In the genomic region with DNA sequence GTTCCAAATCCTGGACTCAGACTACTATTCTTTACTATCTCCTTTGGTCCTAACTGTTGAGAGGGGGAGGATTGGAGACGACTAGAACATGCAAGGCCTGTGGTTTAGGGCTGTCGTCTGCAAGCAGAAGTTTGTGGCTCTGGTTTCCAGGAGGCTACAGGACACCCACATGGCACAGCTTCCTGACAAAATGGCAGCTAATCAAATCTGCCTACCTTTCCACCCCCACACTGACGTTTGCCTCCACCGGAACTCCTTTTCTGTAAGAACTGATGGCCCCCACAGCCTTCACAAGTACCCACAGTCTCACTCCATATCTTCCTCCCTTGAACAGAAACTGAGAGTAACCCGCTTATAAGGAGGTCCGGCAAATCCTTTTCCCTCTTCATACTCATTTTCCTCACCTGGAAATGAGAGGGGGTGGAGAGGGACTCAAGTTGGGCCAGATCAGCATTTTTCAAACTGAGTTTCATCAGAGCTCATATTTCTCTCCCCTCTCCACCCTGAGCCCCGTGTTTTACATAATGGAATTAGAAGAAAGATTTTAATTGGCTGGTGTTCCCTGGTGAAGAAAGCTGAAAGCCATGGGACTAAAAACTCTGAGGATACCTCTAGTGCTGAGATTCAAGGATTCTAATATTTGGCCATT, we compare ENCODE assay signal across 8 cellular contexts. TPM values are rescaled to one million over a fixed set of nuclear protein-coding genes. Genes with fewer than 3 reads are reported as not detected.
DNase-seq lines count a peak whose midpoint lies in the region; ATAC-seq and TF ChIP-seq lines count a peak whose summit lies in the region.

No MANE protein-coding gene starts in this region.

- no TSS peak for BruUV-seq in Calu3 (replicated peaks; lab: Mats Ljungman, UMichigan)

- H3K27ac ChIP-seq in psoas muscle = peak overlapping the region; percentile 4

- intact Hi-C loops in psoas muscle (cut with DNase I) = loop anchor here in 1 of 2 donors (10.0 kb wide), 1 partner anchor 249 kb away; the partner anchor contains the start of gene ALAD
- intact Hi-C loops in Calu3 (cut with micrococcal nuclease; ENCODE audit: unreplicated experiment) = no loop called here

- no peaks in the 10 kb centered on the region for H3K9me3 ChIP-seq in psoas muscle

- H3K4me3 ChIP-seq in psoas muscle = no peak overlapping the region

- H3K27me3 ChIP-seq in psoas muscle (ENCODE audit: insufficient read depth in 3 of 3, low read length in 2 of 3) = no peaks in the 10 kb centered on the region

- H3K4me3 Mint-ChIP-seq in osteocyte (ENCODE audit: unreplicated experiment) (no peak overlapping the region), Calu3 (ENCODE audit: low read depth, unreplicated experiment) (no peak overlapping the region)

- H3K4me1 ChIP-seq in psoas muscle = peaks cover 18% of the 10 kb centered on the region

- CTCF ChIA-PET in Calu3 (lab: Charles Lee) = no interaction called here

- ATAC-seq in activated naive CD4-positive, alpha-beta T cell treated with anti-CD3 and anti-CD28 coated beads, Interleukin-2, amount 50 U/mL, for 72 hours = peak; percentile 19 to 62
- ATAC-seq in psoas muscle (no peak), omental fat pad (ENCODE audit: low FRiP score) (no peak), GM19467 (IDR thresholded peaks at IDR 0.05; ENCODE audit: unreplicated experiment) (no peak)

- H3K27ac Mint-ChIP-seq in activated naive CD4-positive, alpha-beta T cell treated with anti-CD3 and anti-CD28 coated beads, Interleukin-2, amount 50 U/mL, for 72 hours = peak overlapping the region; percentile 79 to 86
- H3K27ac Mint-ChIP-seq in osteocyte (ENCODE audit: unreplicated experiment) (no peak overlapping the region), Calu3 (ENCODE audit: unreplicated experiment) (no peak overlapping the region)

- WGBS in psoas muscle, 3 donors = 45 to 52% (median 52%) methylated on average over 7 of the region's 7 CpGs

- peaks cover 0 to 4% of the 10 kb centered on the region in 2 donors for H3K36me3 Mint-ChIP-seq in activated naive CD4-positive, alpha-beta T cell treated with anti-CD3 and anti-CD28 coated beads, Interleukin-2, amount 50 U/mL, for 72 hours
- H3K36me3 Mint-ChIP-seq in osteocyte (ENCODE audit: unreplicated experiment) (peaks cover 21% of the 10 kb centered on the region), Calu3 (ENCODE audit: insufficient read depth, unreplicated experiment) (peaks cover 18% of the 10 kb centered on the region)

- H3K27me3 Mint-ChIP-seq in osteocyte (ENCODE audit: unreplicated experiment) (no peaks in the 10 kb centered on the region), Calu3 (ENCODE audit: unreplicated experiment) (peaks cover 14% of the 10 kb centered on the region)

- peaks cover 14% of the 10 kb centered on the region for H3K4me1 Mint-ChIP-seq in osteocyte (ENCODE audit: unreplicated experiment)
- peaks cover 9% of the 10 kb centered on the region for H3K4me1 Mint-ChIP-seq in Calu3 (ENCODE audit: low read depth, unreplicated experiment)

- peaks cover under 1 to 39% of the 10 kb centered on the region in 2 donors for H3K36me3 ChIP-seq in psoas muscle (ENCODE audit: insufficient read depth in 1 of 2, low read depth in 1 of 2)

- H3K9me3 Mint-ChIP-seq in activated naive CD4-positive, alpha-beta T cell treated with anti-CD3 and anti-CD28 coated beads, Interleukin-2, amount 50 U/mL, for 72 hours = no peaks in the 10 kb centered on the region
- H3K9me3 Mint-ChIP-seq in osteocyte (ENCODE audit: unreplicated experiment) = no peaks in the 10 kb centered on the region
- H3K9me3 Mint-ChIP-seq in Calu3 (ENCODE audit: low read depth, unreplicated experiment) = no peaks in the 10 kb centered on the region

- DNase-seq in CD1c-positive myeloid dendritic cell (ENCODE audit: extremely low spot score) = peak; percentile 91
- peak; percentile 65 for DNase-seq in NOMO-1 treated with DMSO at 0.1 percent for 48 hours (lab: John Stamatoyannopoulos, UW; ENCODE audit: unreplicated experiment)
- no peak for DNase-seq in activated naive CD4-positive, alpha-beta T cell treated with anti-CD3 and anti-CD28 coated beads, Interleukin-2, amount 50 U/mL, for 72 hours (ENCODE audit: low spot score in 2 of 2)
- DNase-seq in psoas muscle = no peak
- DNase-seq in osteocyte (ENCODE audit: extremely low spot score, unreplicated experiment) = no peak
- DNase-seq in omental fat pad (ENCODE audit: low spot score) = no peak
- DNase-seq in Calu3 = no peak

- TF ChIP-seq CTCF in psoas muscle (IDR thresholded peaks at IDR 0.05) = no peak
- no peak for TF ChIP-seq CTCF in osteocyte (IDR thresholded peaks at IDR 0.05)
- no peak for TF ChIP-seq CTCF in omental fat pad (IDR thresholded peaks at IDR 0.05)
- TF ChIP-seq CTCF in Calu3 (IDR thresholded peaks at IDR 0.05; ENCODE audit: unreplicated experiment) = no peak

RNA-seq across cellular contexts. Expression of gene SLC31A2, which starts 5.2 kb away (rescaled TPM):
- 1 to 10 TPM; 2.1 to 3.8 TPM for total RNA-seq in activated naive CD4-positive, alpha-beta T cell treated with anti-CD3 and anti-CD28 coated beads, Interleukin-2, amount 50 U/mL, for 72 hours
- total RNA-seq in psoas muscle (10 to 100 TPM in 3 of 4 donors, 1 to 10 TPM in 1; 10.0 to 21.5 (median 16.2) TPM), osteocyte (3.3 and 3.9 TPM in 2 replicates), omental fat pad (100 to 1,000 TPM in 1 of 4 donors, 10 to 100 TPM in 3; 50.3 to 141 (median 96.1) TPM), Calu3 (2022) (0.76 and 1.8 TPM in 2 replicates)
- polyA plus RNA-seq in psoas muscle = 10 to 100 TPM; 11.5 to 35.4 (median 31.7) TPM

Comparison
In these comparisons a context has a peak if more than half of its experiments do, and no peak if none do; other contexts are left out.
1. DNase-seq: peak in CD1c-positive myeloid dendritic cell (single experiment) and NOMO-1 treated with DMSO at 0.1 percent for 48 hours (single experiment); none in activated naive CD4-positive, alpha-beta T cell treated with anti-CD3 and anti-CD28 coated beads, Interleukin-2, amount 50 U/mL, for 72 hours (0 of 2), psoas muscle (0 of 2), osteocyte (single experiment), omental fat pad (single experiment) and Calu3 (single experiment).
2. ATAC-seq: peak in activated naive CD4-positive, alpha-beta T cell treated with anti-CD3 and anti-CD28 coated beads, Interleukin-2, amount 50 U/mL, for 72 hours (2 of 2); none in psoas muscle (0 of 4), omental fat pad (single experiment) and GM19467 (single experiment).
3. H3K27ac Mint-ChIP-seq: peak in activated naive CD4-positive, alpha-beta T cell treated with anti-CD3 and anti-CD28 coated beads, Interleukin-2, amount 50 U/mL, for 72 hours (2 of 2); none in osteocyte (single experiment) and Calu3 (single experiment).